Comparison of ENCODE assay signal across 21 cellular contexts in the genomic region with DNA sequence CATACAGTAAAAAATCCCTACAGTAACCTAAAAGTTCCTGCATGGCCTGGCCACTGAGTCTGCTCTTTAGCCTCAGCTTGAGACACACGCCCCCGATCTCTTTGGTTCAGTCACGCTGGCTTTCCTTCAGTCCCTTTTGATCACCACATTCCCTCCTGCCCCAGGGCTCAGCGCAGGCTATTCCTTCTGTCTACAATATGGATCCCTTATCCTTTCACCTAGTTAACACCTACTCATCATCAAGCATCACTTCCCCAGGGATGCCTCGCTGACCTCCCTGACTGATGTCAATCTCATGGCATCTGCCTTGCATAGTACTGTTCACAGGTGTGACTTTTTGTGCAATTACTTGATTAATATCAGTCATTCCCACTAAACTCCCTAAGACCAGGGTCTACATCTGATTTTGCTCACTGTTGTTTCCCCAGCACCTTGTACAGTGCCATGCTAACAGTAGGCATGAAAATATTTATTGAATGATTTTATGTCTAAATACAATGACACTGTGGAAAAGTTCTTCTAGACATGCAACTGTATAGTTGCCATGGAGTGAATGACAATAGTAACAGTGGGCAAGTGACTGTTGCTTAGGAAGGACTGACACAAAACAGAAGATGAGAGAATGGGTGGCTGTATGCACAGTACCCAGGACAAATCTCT. TPM values are rescaled to one million over a fixed set of nuclear protein-coding genes. Genes with fewer than 3 reads are reported as not detected.
DNase-seq lines count a peak whose midpoint lies in the region; ATAC-seq and TF ChIP-seq lines count a peak whose summit lies in the region.
"Had no signal": no experiment of that assay in that cellular context is flagged by ENCODE, and none has a peak within 500 bp of the region (broad histone marks: within the 10 kb centered on the region; RNA-seq: fewer than 3 reads in every experiment).

A gene (plus strand): TSS at position 610 of the 660 bp plus-strand sequence. CDS start 13 bp downstream, at position 623.

- H3K4me1 ChIP-seq in lung (ENCODE audit: control insufficient read depth in 2 of 2, insufficient read depth in 2 of 2, low read length in 2 of 2) = no peaks in the 10 kb centered on the region
- no peaks in the 10 kb centered on the region for H3K4me1 ChIP-seq in trophoblast cell (ENCODE audit: control insufficient read depth in 1 of 2, insufficient read depth in 2 of 2, low read length in 2 of 2)
- H3K4me1 ChIP-seq: A549, Caco-2, HAP-1 had no signal

- H3K27me3 ChIP-seq in lung (ENCODE audit: control insufficient read depth, insufficient read depth) (no peaks in the 10 kb centered on the region), trophoblast cell (ENCODE audit: insufficient read depth, low read length) (no peaks in the 10 kb centered on the region)

- no peak within 1 kb of the TSS for H4K12ac ChIP-seq in trophoblast cell (ENCODE audit: low read depth, low read length)

- H3K79me1 ChIP-seq in trophoblast cell (ENCODE audit: low read length) = no peaks in the 10 kb centered on the region

- no peak within 1 kb of the TSS for H4K91ac ChIP-seq in trophoblast cell (ENCODE audit: low read depth, low read length)

- no peak within 1 kb of the TSS for H2BK120ac ChIP-seq in trophoblast cell (ENCODE audit: insufficient read depth, low read length, poor library complexity)

- H3K4me2 ChIP-seq in trophoblast cell (ENCODE audit: low read length) = no peak within 1 kb of the TSS
- H3K4me2 ChIP-seq: A549 had no signal

- no peak within 1 kb of the TSS for H3K23ac ChIP-seq in trophoblast cell (ENCODE audit: low read length)

- H2AFZ ChIP-seq in trophoblast cell (ENCODE audit: insufficient read depth, low read length, poor library complexity) = no peak within 1 kb of the TSS
- H2AFZ ChIP-seq: GM23248 had no signal

- 63 to 69% methylated on average over 5 of the region's 5 CpGs for WGBS in lung, 2 donors
- no CpG with 5 or more reads among the region's 5 CpGs for WGBS in trophoblast cell (ENCODE audit: extremely low coverage, insufficient coverage, insufficient read length)

- H3K36me3 ChIP-seq in lung (ENCODE audit: control insufficient read depth in 2 of 2, insufficient read depth in 2 of 2, low read length in 2 of 2) = no peaks in the 10 kb centered on the region
- H3K36me3 ChIP-seq in trophoblast cell (ENCODE audit: control insufficient read depth in 1 of 2, insufficient read depth in 2 of 2, low read length in 2 of 2) = no peaks in the 10 kb centered on the region
- H3K36me3 ChIP-seq: HAP-1 had no signal

- no peak within 1 kb of the TSS for H3K14ac ChIP-seq in trophoblast cell (ENCODE audit: low read length)

- no peak within 1 kb of the TSS for H2BK5ac ChIP-seq in trophoblast cell (ENCODE audit: low read depth, low read length, poor library complexity)

- no peaks in the 10 kb centered on the region for H3K79me2 ChIP-seq in trophoblast cell (ENCODE audit: control insufficient read depth, insufficient read depth, low read length, poor library complexity)

- no peak for TF ChIP-seq CTCF in lung (IDR thresholded peaks at IDR 0.05; ENCODE audit: control extremely low read depth, extremely low read depth)

- H2BK12ac ChIP-seq in trophoblast cell (ENCODE audit: low read length) = no peak within 1 kb of the TSS

- DNase-seq in DMS53 (lab: John Stamatoyannopoulos, UW) (peak; percentile 0), DMS53 treated with DMSO at 0.1 percent for 48 hours (lab: John Stamatoyannopoulos, UW; ENCODE audit: unreplicated experiment) (no peak), lung (ENCODE audit: low spot score) (no peak), trophoblast cell (peak; percentile 54 to 68), ecto neural progenitor cell (ENCODE audit: low spot score) (no peak)
- DNase-seq: AML-193; Caco-2; CD4-positive, alpha-beta T cell; DMS79 treated with DMSO at 0.1 percent for 48 hours; GM23248 had no signal

- no peak within 1 kb of the TSS for H4K8ac ChIP-seq in trophoblast cell (ENCODE audit: low read depth, low read length)

- H3K9ac ChIP-seq in trophoblast cell (ENCODE audit: low read length) = no peak within 1 kb of the TSS
- H3K9ac ChIP-seq: GM23248 had no signal

- H3K4me3 ChIP-seq in lung = no peak within 1 kb of the TSS
- H3K4me3 ChIP-seq in trophoblast cell (ENCODE audit: low read depth, low read length) = no peak within 1 kb of the TSS
- H3K4me3 ChIP-seq: A549, GM12878, GM23248, HAP-1 had no signal

- H3K27ac ChIP-seq in lung (ENCODE audit: low read depth in 1 of 2, low read length in 1 of 2) (no peak within 1 kb of the TSS), trophoblast cell (ENCODE audit: low read depth, low read length) (no peak within 1 kb of the TSS)
- H3K27ac ChIP-seq: 22Rv1, A549, C4-2B had no signal

- H2AK5ac ChIP-seq in trophoblast cell (ENCODE audit: low read length) = no peak within 1 kb of the TSS

- H3K18ac ChIP-seq in trophoblast cell (ENCODE audit: low read length) = no peak within 1 kb of the TSS

- no peaks in the 10 kb centered on the region for H3K9me3 ChIP-seq in lung (ENCODE audit: control insufficient read depth in 2 of 2, insufficient read depth in 1 of 2, low read length in 1 of 2)
- no peaks in the 10 kb centered on the region for H3K9me3 ChIP-seq in trophoblast cell (ENCODE audit: insufficient read depth, low read depth, low read length)
- H3K9me3 ChIP-seq: A549, Caco-2, HAP-1 had no signal

- H3K4ac ChIP-seq in trophoblast cell (ENCODE audit: low read depth, low read length) = no peak within 1 kb of the TSS

- ATAC-seq in lung (ENCODE audit: insufficient read depth, low FRiP score) (no peak), GM18520 (IDR thresholded peaks at IDR 0.05; ENCODE audit: unreplicated experiment) (no peak), GM21576 (IDR thresholded peaks at IDR 0.05; ENCODE audit: unreplicated experiment) (no peak)
- ATAC-seq: A549, GM12878 had no signal

RNA-seq across cellular contexts. Expression of the gene that starts here (rescaled TPM):
- 10 to 100 TPM; 41.4 to 51.0 TPM for total RNA-seq in lung
- 10 to 100 TPM; 20.1 to 23.2 TPM for polyA plus RNA-seq in lung
- 0.04 TPM in 1 of 2 replicates, not detected in the other for polyA plus RNA-seq in trophoblast cell (2013)
- total RNA-seq: Caco-2; CD4-positive, alpha-beta T cell; G401; GM12878; GM23248; H4; HT-29 had no signal
- polyA plus RNA-seq: A549, BJ, GM12878, GM23248 had no signal

Comparison
In these comparisons a context has a peak if more than half of its experiments do, and no peak if none do; other contexts are left out.
1. DNase-seq: peak in DMS53 (single experiment) and trophoblast cell (2 of 2); none in DMS53 treated with DMSO at 0.1 percent for 48 hours (single experiment), lung (single experiment) and ecto neural progenitor cell (single experiment).